Comparison of ENCODE assay signal across 17 cellular contexts in genomic region chr11:58641326-58641725, GRCh38.
"Had no signal": no experiment of that assay in that cellular context is flagged by ENCODE, and none has a peak within 500 bp of the region (broad histone marks: within the 10 kb centered on the region; RNA-seq: fewer than 3 reads in every experiment).

No MANE protein-coding gene starts in this region.

- H3K36me3 ChIP-seq: adrenal gland, breast epithelium, esophagus muscularis mucosa, heart right ventricle, tibial artery had no signal

- H3K27me3 ChIP-seq: adrenal gland, breast epithelium, esophagus muscularis mucosa, heart right ventricle, tibial artery had no signal

- H3K4me3 ChIP-seq: adrenal gland, breast epithelium, esophagus muscularis mucosa, heart right ventricle, tibial artery had no signal

- H3K27ac ChIP-seq: breast epithelium, esophagus muscularis mucosa, tibial artery had no signal

- H3K27me3 Mint-ChIP-seq: activated CD4-positive, alpha-beta T cell treated with anti-CD3 and anti-CD28 coated beads, Interleukin-2, amount 10 ng/mL, durations not matched to agents 7 days and 5 days; naive B cell had no signal

- H3K4me3 Mint-ChIP-seq: activated CD4-positive, alpha-beta T cell treated with anti-CD3 and anti-CD28 coated beads, Interleukin-2, amount 10 ng/mL, durations not matched to agents 7 days and 5 days; naive B cell had no signal

- H3K9me3 ChIP-seq: adrenal gland, esophagus muscularis mucosa had no signal

- H3K4me1 ChIP-seq: breast epithelium, tibial artery had no signal

- ATAC-seq: heart right ventricle had no signal

- H3K36me3 Mint-ChIP-seq: naive B cell had no signal

- DNase-seq: activated CD4-positive, alpha-beta T cell treated with anti-CD3 and anti-CD28 coated beads, Interleukin-2, amount 10 ng/mL, durations not matched to agents 7 days and 5 days; activated CD8-positive, alpha-beta memory T cell treated with anti-CD3 and anti-CD28 coated beads for 24 hours; activated CD8-positive, alpha-beta memory T cell treated with anti-CD3 and anti-CD28 coated beads, Interleukin-2, amount 50 U/mL, for 48 hours; activated effector memory CD4-positive, alpha-beta T cell treated with anti-CD3 and anti-CD28 coated beads, Interleukin-2, amount 50 U/mL, for 16 hours; activated naive CD4-positive, alpha-beta T cell treated with anti-CD3 and anti-CD28 coated beads, Interleukin-2, amount 50 U/mL, for 16 hours; activated T-cell treated with anti-CD3 and anti-CD28 coated beads, Interleukin-2, amount 50 U/mL, for 48 hours; adrenal gland; cerebellar nuclear complex; effector memory CD4-positive, alpha-beta T cell; heart right ventricle; left ventricle myocardium superior; naive B cell; retina; T-helper 9 cell; tibial artery had no signal
